Comparison of ENCODE assay signal across 35 cellular contexts in genomic region chr12:50888666-50889065, GRCh38. TPM values are rescaled to one million over a fixed set of nuclear protein-coding genes. Genes with fewer than 3 reads are reported as not detected.
"Had no signal": no experiment of that assay in that cellular context is flagged by ENCODE, and none has a peak within 500 bp of the region (broad histone marks: within the 10 kb centered on the region; RNA-seq: fewer than 3 reads in every experiment).

No MANE protein-coding gene starts in this region.

- H3K36me3 Mint-ChIP-seq: immature natural killer cell, mesothelial cell of epicardium, naive B cell had no signal

- H3K27me3 ChIP-seq: colonic mucosa, esophagus squamous epithelium, foreskin keratinocyte, heart right ventricle, left lung had no signal

- ATAC-seq: effector memory CD8-positive, alpha-beta T cell; esophagus mucosa; foreskin keratinocyte; heart right ventricle; left lung; left ventricle myocardium superior; lower lobe of right lung; mucosa of descending colon had no signal

- DNase-seq: colonic mucosa; cortex of kidney; effector CD8-positive, alpha-beta T cell; effector memory CD8-positive, alpha-beta T cell; endodermal cell; erythroblast; esophagus squamous epithelium; foreskin keratinocyte; glutamatergic neuron; head of caudate nucleus; heart right ventricle; hypothalamus; immature natural killer cell; islet precursor cell; kidney; kidney glomerular epithelial cell; left lung; left ventricle myocardium superior; lower lobe of right lung; mesenchymal stem cell; mucosa of descending colon; naive B cell had no signal

- H3K27me3 Mint-ChIP-seq: dendritic cell treated with granulocyte-macrophage colony-stimulating factor and Interleukin-4, amounts not matched to agents 40 ng/mL and 50 ng/mL, for 4 days; effector memory CD8-positive, alpha-beta T cell; naive B cell had no signal

- H3K36me3 ChIP-seq: colonic mucosa, esophagus squamous epithelium, heart right ventricle, left lung, lower lobe of right lung had no signal

- H3K4me3 Mint-ChIP-seq: dendritic cell treated with granulocyte-macrophage colony-stimulating factor and Interleukin-4, amounts not matched to agents 40 ng/mL and 50 ng/mL, for 4 days; effector memory CD8-positive, alpha-beta T cell; endodermal cell; immature natural killer cell; mesothelial cell of epicardium; naive B cell had no signal

- H3K9me3 ChIP-seq: colonic mucosa, esophagus squamous epithelium, left lung, lower lobe of right lung, mucosa of descending colon had no signal

- H3K4me3 ChIP-seq: colonic mucosa, esophagus squamous epithelium, heart right ventricle, left lung, lower lobe of right lung, mucosa of descending colon had no signal

- H3K27ac ChIP-seq: colonic mucosa, epithelial cell of prostate, esophagus squamous epithelium, foreskin keratinocyte, heart right ventricle, left lung, lower lobe of right lung had no signal

- H3K4me1 Mint-ChIP-seq: endodermal cell, immature natural killer cell, mesothelial cell of epicardium had no signal

- FAIRE-seq: endometrium, frontal cortex, kidney had no signal

- H3K27ac Mint-ChIP-seq: dendritic cell treated with granulocyte-macrophage colony-stimulating factor and Interleukin-4, amounts not matched to agents 40 ng/mL and 50 ng/mL, for 4 days; effector memory CD8-positive, alpha-beta T cell; endodermal cell; immature natural killer cell; mesothelial cell of epicardium; naive B cell had no signal

- H3K9me3 Mint-ChIP-seq: dendritic cell treated with granulocyte-macrophage colony-stimulating factor and Interleukin-4, amounts not matched to agents 40 ng/mL and 50 ng/mL, for 4 days; effector memory CD8-positive, alpha-beta T cell; endodermal cell; immature natural killer cell; mesothelial cell of epicardium; naive B cell had no signal

- H3K4me1 ChIP-seq: colonic mucosa, esophagus squamous epithelium, foreskin keratinocyte, left lung, lower lobe of right lung had no signal

RNA-seq across cellular contexts. Expression of gene TMPRSS12, which starts 45.9 kb away (rescaled TPM):
- total RNA-seq: colonic mucosa, dermis microvascular lymphatic vessel endothelial cell, endodermal cell, esophagus mucosa, esophagus squamous epithelium, fibroblast of lung, fibroblast of villous mesenchyme, foreskin keratinocyte, frontal cortex, glomerular endothelial cell, heart right ventricle, kidney, left lung, left ventricle myocardium superior, lower lobe of right lung, lung microvascular endothelial cell, mesenteric fat pad, mesothelial cell of epicardium, mucosa of descending colon, myocyte had no signal
- polyA plus RNA-seq: fibroblast of lung, foreskin keratinocyte, heart right ventricle, immature natural killer cell had no signal
